In the genomic region with DNA sequence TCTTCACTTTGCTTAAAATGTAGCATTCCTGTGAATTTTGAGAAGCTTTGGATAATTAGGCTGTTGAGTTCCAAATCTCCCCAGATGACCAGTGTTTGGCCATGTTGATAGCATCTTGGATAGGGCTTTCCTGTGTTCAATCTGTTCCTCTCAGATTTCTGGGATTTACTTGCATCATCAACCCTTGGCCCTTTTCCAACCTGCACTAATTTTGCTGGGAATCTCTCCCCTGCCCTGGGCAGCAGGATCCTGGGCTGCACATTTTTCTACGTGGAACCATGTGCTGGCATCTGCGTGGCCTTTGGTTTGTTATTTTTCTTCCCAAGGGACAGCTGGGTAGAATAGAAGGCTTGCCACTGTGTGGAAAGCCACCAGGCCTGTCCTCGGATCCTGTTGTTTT, we compare ENCODE assay signal across 18 cellular contexts.
DNase-seq lines count a peak whose midpoint lies in the region; ATAC-seq, FAIRE-seq and TF ChIP-seq lines count a peak whose summit lies in the region.
"Had no signal": no experiment of that assay in that cellular context is flagged by ENCODE, and none has a peak within 500 bp of the region (broad histone marks: within the 10 kb centered on the region; RNA-seq: fewer than 3 reads in every experiment).

No MANE protein-coding gene starts in this region.

- no peak for TF ChIP-seq EP300 in gastroesophageal sphincter (IDR thresholded peaks at IDR 0.05)

- peaks cover 11 to 33% of the 10 kb centered on the region in 2 experiments for H3K27me3 ChIP-seq in endothelial cell of umbilical vein (ENCODE audit: control insufficient read depth in 2 of 2, insufficient read depth in 2 of 2, low read length in 2 of 2)
- no peaks in the 10 kb centered on the region for H3K27me3 ChIP-seq in osteoblast (ENCODE audit: insufficient read depth, low read length)
- no peaks in the 10 kb centered on the region for H3K27me3 ChIP-seq in gastroesophageal sphincter
- H3K27me3 ChIP-seq in A673 (replicated peaks; ENCODE audit: insufficient read depth, low read depth, low read length, poor library complexity), result no peaks in the 10 kb centered on the region

- no TSS peak for BruUV-seq in endothelial cell of umbilical vein (replicated peaks; lab: Mats Ljungman, UMichigan)
- no TSS peak for BruUV-seq in A673 (replicated peaks; lab: Mats Ljungman, UMichigan)

- dilution Hi-C loops in endothelial cell of umbilical vein (cut with MboI; ENCODE audit: extremely low pct_ligation_motif_present, low sequenced_read_pairs), result no loop called here

- H3K27ac ChIP-seq in endothelial cell of umbilical vein (ENCODE audit: insufficient read depth, low read depth, low read length) (no peak overlapping the region), osteoblast (ENCODE audit: low read depth, low read length) (no peak overlapping the region), gastroesophageal sphincter (no peak overlapping the region), A673 (ENCODE audit: low read depth, low read length, poor library complexity, severe bottlenecking) (no peak overlapping the region)
- H3K27ac ChIP-seq: RWPE1 had no signal

- 74 to 75% methylated on average over 2 to 3 of the region's 3 CpGs for WGBS in gastroesophageal sphincter (ENCODE audit: low coverage in 1 of 2), 2 donors

- in situ Hi-C loops in G401 (cut with HindIII; ENCODE audit: low sequenced_read_pairs), result no loop called here

- H3K36me3 ChIP-seq in endothelial cell of umbilical vein (ENCODE audit: control insufficient read depth in 2 of 2, extremely low read depth in 1 of 2, insufficient read depth in 2 of 2, low read length in 2 of 2) (no peaks in the 10 kb centered on the region), osteoblast (ENCODE audit: insufficient read depth, low read length) (no peaks in the 10 kb centered on the region), gastroesophageal sphincter (no peaks in the 10 kb centered on the region), A673 (ENCODE audit: insufficient read depth, low read length, poor library complexity, severe bottlenecking) (no peaks in the 10 kb centered on the region)

- no peaks in the 10 kb centered on the region for H3K9me3 ChIP-seq in endothelial cell of umbilical vein (replicated peaks; ENCODE audit: control insufficient read depth, insufficient read depth, low read length)
- no peaks in the 10 kb centered on the region for H3K9me3 ChIP-seq in osteoblast (ENCODE audit: low read depth, low read length)
- H3K9me3 ChIP-seq in gastroesophageal sphincter, result no peaks in the 10 kb centered on the region
- no peaks in the 10 kb centered on the region for H3K9me3 ChIP-seq in A673 (ENCODE audit: low read depth, low read length, poor library complexity, severe bottlenecking)

- no peak overlapping the region for H3K9ac ChIP-seq in endothelial cell of umbilical vein (replicated peaks; ENCODE audit: extremely low read depth, insufficient read depth, low read length)

- intact Hi-C loops in endothelial cell of umbilical vein (cut with micrococcal nuclease), result no loop called here
- intact Hi-C loops in A673 (cut with micrococcal nuclease; ENCODE audit: unreplicated experiment), result no loop called here

- ATAC-seq in gastroesophageal sphincter, result no peak
- ATAC-seq: GM12878 had no signal

- H3K79me2 ChIP-seq in endothelial cell of umbilical vein (ENCODE audit: control insufficient read depth, insufficient read depth, low read length) (no peaks in the 10 kb centered on the region), osteoblast (ENCODE audit: insufficient read depth, low read length) (no peaks in the 10 kb centered on the region)

- peaks cover 24% of the 10 kb centered on the region for H3K4me1 ChIP-seq in endothelial cell of umbilical vein (ENCODE audit: control insufficient read depth, extremely low read depth, insufficient read depth, low read length)
- H3K4me1 ChIP-seq in osteoblast (ENCODE audit: insufficient read depth, low read length), result peaks cover 16% of the 10 kb centered on the region
- H3K4me1 ChIP-seq in gastroesophageal sphincter, result peaks cover 0 to 6% (median 0%) of the 10 kb centered on the region in 3 donors
- no peaks in the 10 kb centered on the region for H3K4me1 ChIP-seq in A673 (ENCODE audit: insufficient read depth, low read length, poor library complexity, severe bottlenecking)

- H3K4me2 ChIP-seq in endothelial cell of umbilical vein (ENCODE audit: insufficient read depth, low read length), result no peak overlapping the region
- H3K4me2 ChIP-seq in osteoblast (ENCODE audit: insufficient read depth, low read length), result no peak overlapping the region

- CTCF ChIA-PET in endothelial cell of umbilical vein (lab: Charles Lee) (interaction anchor here (1.0 to 1.5 kb wide), 4 partner anchors 20 to 153 kb away, joined by 3 to 4 read pairs (median 3); partner anchors contain the start of gene PLXNA1), A673 (lab: Charles Lee) (no interaction called here)

- POLR2A ChIA-PET in endothelial cell of umbilical vein (lab: Charles Lee) (no interaction called here), A673 (lab: Charles Lee; ENCODE audit: low non-redundant PET) (no interaction called here)

- H2AFZ ChIP-seq in endothelial cell of umbilical vein (ENCODE audit: low read depth, low read length), result no peak overlapping the region
- H2AFZ ChIP-seq in osteoblast (ENCODE audit: low read length), result no peak overlapping the region

- no peaks in the 10 kb centered on the region for H3K9me1 ChIP-seq in endothelial cell of umbilical vein (replicated peaks; ENCODE audit: control insufficient read depth, extremely low read depth, insufficient read depth, low read length)

- no peak for TF ChIP-seq POLR2A in endothelial cell of umbilical vein (IDR thresholded peaks at IDR 0.05; ENCODE audit: low read depth, low read length)
- no peak for TF ChIP-seq POLR2A in gastroesophageal sphincter (IDR thresholded peaks at IDR 0.05)

- peak; percentile 45 for DNase-seq in G401 (ENCODE audit: low spot score)
- DNase-seq in NCI-H69 (lab: John Stamatoyannopoulos, UW), result peak; percentile 5
- no peak for DNase-seq in endothelial cell of umbilical vein (ENCODE audit: low read depth, low spot score)
- DNase-seq in osteoblast (ENCODE audit: insufficient read length, low spot score, missing footprints), result peak; percentile 10
- DNase-seq in stimulated activated CD8-positive, alpha-beta memory T cell treated with anti-CD3 and anti-CD28 coated beads, Interleukin-4, amount 100 ng/mL, for 48 hours, result no peak
- no peak for DNase-seq in A673 (ENCODE audit: low spot score)
- DNase-seq: Calu3; CD4-positive, alpha-beta memory T cell; DMS79 treated with DMSO at 0.1 percent for 48 hours; GDM1; GOT3; NCI-H1092 treated with DMSO at 0.1 percent for 48 hours; NCI-H1694 treated with DMSO at 0.1 percent for 48 hours; NCI-H345; NCI-H526 had no signal

- FAIRE-seq in endothelial cell of umbilical vein (lab: Jason Lieb, UNC), result peak; percentile 35
- FAIRE-seq: GM12878 had no signal

- H4K20me1 ChIP-seq in endothelial cell of umbilical vein (replicated peaks; ENCODE audit: control insufficient read depth, extremely low read depth, insufficient read depth, low read length) (no peaks in the 10 kb centered on the region), osteoblast (ENCODE audit: insufficient read depth, low read length) (no peaks in the 10 kb centered on the region)

- TF ChIP-seq CTCF in endothelial cell of umbilical vein (IDR thresholded peaks at IDR 0.05; ENCODE audit: extremely low read depth in 1 of 2, insufficient read depth in 1 of 2, low read depth in 1 of 2, low read length in 2 of 2) (no peak), osteoblast (IDR thresholded peaks at IDR 0.05; ENCODE audit: extremely low read depth, low read depth, low read length) (no peak), gastroesophageal sphincter (IDR thresholded peaks at IDR 0.05) (no peak), A673 (conservative IDR thresholded peaks at IDR 0.05; ENCODE audit: low read depth, low read length) (no peak)

- H3K4me3 ChIP-seq in endothelial cell of umbilical vein (replicated peaks in 1 of 3; ENCODE audit: insufficient read depth in 1 of 3, low read depth in 1 of 3, low read length in 3 of 3) (no peak overlapping the region), osteoblast (ENCODE audit: insufficient read depth, low read length) (no peak overlapping the region), gastroesophageal sphincter (no peak overlapping the region), A673 (ENCODE audit: low read depth, low read length, poor library complexity, severe bottlenecking) (no peak overlapping the region)
- H3K4me3 ChIP-seq: GM12878 had no signal

TF ChIP-seq in endothelial cell of umbilical vein, 7 proteins besides CTCF, POLR2A, EP300 and RAD21:
- no peak for TF ChIP-seq POLR2AphosphoS5 (IDR thresholded peaks at IDR 0.05; ENCODE audit: insufficient read depth, low read depth, low read length)
- TF ChIP-seq, protein P1, sequence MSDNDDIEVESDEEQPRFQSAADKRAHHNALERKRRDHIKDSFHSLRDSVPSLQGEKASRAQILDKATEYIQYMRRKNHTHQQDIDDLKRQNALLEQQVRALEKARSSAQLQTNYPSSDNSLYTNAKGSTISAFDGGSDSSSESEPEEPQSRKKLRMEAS (IDR thresholded peaks at IDR 0.05; ENCODE audit: insufficient read depth, insufficient read length), result no peak
- no peak for TF ChIP-seq FOS (IDR thresholded peaks at IDR 0.05; ENCODE audit: borderline replicate concordance, insufficient read depth, low read length)
- TF ChIP-seq JUN (IDR thresholded peaks at IDR 0.05; ENCODE audit: borderline replicate concordance, insufficient read depth, insufficient read length, low read depth), result no peak
- TF ChIP-seq EZH2 (IDR thresholded peaks at IDR 0.05; ENCODE audit: borderline replicate concordance, low read depth, low read length, severe bottlenecking), result no peak
- no peak for TF ChIP-seq MYC (IDR thresholded peaks at IDR 0.05; ENCODE audit: low read depth, low read length)
- no peak for TF ChIP-seq GATA2 (IDR thresholded peaks at IDR 0.05; ENCODE audit: insufficient read depth, insufficient read length, low read depth, low read length)

Comparison
In these comparisons a context has a peak if more than half of its experiments do, and no peak if none do; other contexts are left out.
1. DNase-seq: peak in G401 (single experiment), NCI-H69 (single experiment) and osteoblast (single experiment); none in endothelial cell of umbilical vein (single experiment), stimulated activated CD8-positive, alpha-beta memory T cell treated with anti-CD3 and anti-CD28 coated beads, Interleukin-4, amount 100 ng/mL, for 48 hours (single experiment) and A673 (single experiment).